Comparison of ENCODE assay signal across 20 cellular contexts in genomic region chr7:107472116-107472515, GRCh38. TPM values are rescaled to one million over a fixed set of nuclear protein-coding genes. Genes with fewer than 3 reads are reported as not detected.
"Had no signal": no experiment of that assay in that cellular context is flagged by ENCODE, and none has a peak within 500 bp of the region (broad histone marks: within the 10 kb centered on the region; RNA-seq: fewer than 3 reads in every experiment).

No MANE protein-coding gene starts in this region.

- H3K36me3 ChIP-seq: neural progenitor cell, suprapubic skin, transverse colon, uterus had no signal

- H3K4me2 ChIP-seq: hepatocyte, neural progenitor cell had no signal

- H3K9ac ChIP-seq: neural progenitor cell had no signal

- H3K27me3 ChIP-seq: hepatocyte, neural progenitor cell, suprapubic skin, transverse colon, uterus had no signal

- H3K79me2 ChIP-seq: hepatocyte had no signal

- H2AFZ ChIP-seq: hepatocyte, neural progenitor cell had no signal

- H3K4me3 ChIP-seq: hepatocyte, neural progenitor cell, suprapubic skin, transverse colon, uterus had no signal

- DNase-seq: activated B cell treated with CpG ODN at 0.5 μM for 24 hours; activated CD4-positive, alpha-beta memory T cell treated with anti-CD3 and anti-CD28 coated beads for 36 hours; activated CD4-positive, alpha-beta T cell treated with anti-CD3 and anti-CD28 coated beads for 4 hours; activated CD8-positive, alpha-beta memory T cell treated with anti-CD3 and anti-CD28 coated beads, Interleukin-2, amount 10 ng/mL, durations not matched to agents 7 days and 5 days; activated naive CD8-positive, alpha-beta T cell treated with anti-CD3 and anti-CD28 coated beads for 36 hours; amygdala; central memory CD4-positive, alpha-beta T cell; cortex of kidney; effector CD4-positive, alpha-beta T cell; stimulated activated CD4-positive, alpha-beta T cell treated with anti-CD3 and anti-CD28 coated beads, Interleukin-2, amount 100 ng/mL, for 48 hours; T-cell; transverse colon; uterus had no signal

- H3K9me3 ChIP-seq: suprapubic skin, transverse colon, uterus had no signal

- H3K27ac ChIP-seq: hepatocyte, neural progenitor cell, suprapubic skin, transverse colon had no signal

- H3K4me1 ChIP-seq: neural progenitor cell, suprapubic skin had no signal

RNA-seq across cellular contexts. Expression of gene GPR22, which starts 2.3 kb away (rescaled TPM):
- total RNA-seq: activated B cell treated with CpG ODN at 0.5 μM for 24 hours; activated CD4-positive, alpha-beta memory T cell treated with anti-CD3 and anti-CD28 coated beads for 36 hours; activated CD8-positive, alpha-beta memory T cell treated with anti-CD3 and anti-CD28 coated beads, Interleukin-2, amount 10 ng/mL, durations not matched to agents 7 days and 5 days; activated naive CD8-positive, alpha-beta T cell treated with anti-CD3 and anti-CD28 coated beads for 36 hours; esophagus mucosa; lung microvascular endothelial cell; osteoblast; progenitor cell of endocrine pancreas; suprapubic skin; T-cell had no signal
